26 cellular contexts compared by ENCODE assay signal in genomic region chr14:20775043-20775442, GRCh38. TPM values are rescaled to one million over a fixed set of nuclear protein-coding genes. Genes with fewer than 3 reads are reported as not detected.
"Had no signal": no experiment of that assay in that cellular context is flagged by ENCODE, and none has a peak within 500 bp of the region (broad histone marks: within the 10 kb centered on the region; RNA-seq: fewer than 3 reads in every experiment).

No MANE protein-coding gene starts in this region.

- DNase-seq: effector memory CD8-positive, alpha-beta T cell; gastrocnemius medialis; heart right ventricle; hypothalamus; islet precursor cell; left cardiac atrium; left ventricle myocardium inferior; lower lobe of right lung; occipital lobe; pancreas; right cardiac atrium; small intestine; stimulated activated CD4-positive, alpha-beta T cell treated with anti-CD3 and anti-CD28 coated beads, Interleukin-12 subunit alpha, Interleukin-12 subunit beta, amount 100 ng/mL, for 4 hours; stimulated activated CD4-positive, alpha-beta T cell treated with anti-CD3 and anti-CD28 coated beads, Interleukin-2, amount 100 ng/mL, for 48 hours; stimulated activated naive CD4-positive, alpha-beta T cell treated with Interleukin-2 at 50 U/mL for 16 hours; trophoblast cell had no signal

- ATAC-seq: effector memory CD8-positive, alpha-beta T cell; gastrocnemius medialis; heart right ventricle; left cardiac atrium; natural killer cell treated with Interleukin-12 subunit alpha and Interleukin-12 subunit beta and Interleukin-15 and Interleukin-18, amount 100 ng/mL, for 72 hours; right cardiac atrium had no signal

- H3K27me3 ChIP-seq: esophagus muscularis mucosa, heart right ventricle, pancreas had no signal

- H3K4me3 ChIP-seq: esophagus muscularis mucosa, gastrocnemius medialis, heart right ventricle, left ventricle myocardium inferior, lower lobe of right lung, pancreas had no signal

- H3K27ac Mint-ChIP-seq: dendritic cell treated with granulocyte-macrophage colony-stimulating factor and Interleukin-4, amounts not matched to agents 40 ng/mL and 50 ng/mL, for 4 days; effector memory CD8-positive, alpha-beta T cell; memory B cell; mesothelial cell of epicardium; natural killer cell treated with Interleukin-12 subunit alpha and Interleukin-12 subunit beta and Interleukin-15 and Interleukin-18, amount 100 ng/mL, for 72 hours; progenitor cell of endocrine pancreas had no signal

- FAIRE-seq: colon, pancreas, small intestine had no signal

- H3K36me3 Mint-ChIP-seq: memory B cell; mesothelial cell of epicardium; natural killer cell treated with Interleukin-12 subunit alpha and Interleukin-12 subunit beta and Interleukin-15 and Interleukin-18, amount 100 ng/mL, for 72 hours had no signal

- H3K4me3 Mint-ChIP-seq: dendritic cell treated with granulocyte-macrophage colony-stimulating factor and Interleukin-4, amounts not matched to agents 40 ng/mL and 50 ng/mL, for 4 days; effector memory CD8-positive, alpha-beta T cell; memory B cell; mesothelial cell of epicardium; natural killer cell treated with Interleukin-12 subunit alpha and Interleukin-12 subunit beta and Interleukin-15 and Interleukin-18, amount 100 ng/mL, for 72 hours had no signal

- H3K4me1 ChIP-seq: esophagus muscularis mucosa, gastrocnemius medialis, left ventricle myocardium inferior had no signal

- H3K36me3 ChIP-seq: esophagus muscularis mucosa, gastrocnemius medialis, heart right ventricle, left ventricle myocardium inferior, lower lobe of right lung, pancreas had no signal

- H3K9me3 Mint-ChIP-seq: dendritic cell treated with granulocyte-macrophage colony-stimulating factor and Interleukin-4, amounts not matched to agents 40 ng/mL and 50 ng/mL, for 4 days; effector memory CD8-positive, alpha-beta T cell; memory B cell; mesothelial cell of epicardium; natural killer cell treated with Interleukin-12 subunit alpha and Interleukin-12 subunit beta and Interleukin-15 and Interleukin-18, amount 100 ng/mL, for 72 hours had no signal

- H3K27ac ChIP-seq: epithelial cell of prostate, esophagus muscularis mucosa, gastrocnemius medialis, heart right ventricle, left ventricle myocardium inferior, lower lobe of right lung, pancreas had no signal

- H3K27me3 Mint-ChIP-seq: dendritic cell treated with granulocyte-macrophage colony-stimulating factor and Interleukin-4, amounts not matched to agents 40 ng/mL and 50 ng/mL, for 4 days; memory B cell; progenitor cell of endocrine pancreas had no signal

- H3K9me3 ChIP-seq: esophagus muscularis mucosa, gastrocnemius medialis, heart right ventricle, left ventricle myocardium inferior, lower lobe of right lung, pancreas had no signal

RNA-seq across cellular contexts. Expression of gene RNASE6, which starts 6.0 kb away (rescaled TPM):
- total RNA-seq: fibroblast of villous mesenchyme, progenitor cell of endocrine pancreas had no signal

RNA-seq across cellular contexts. Expression of gene EDDM3B, which starts 6.8 kb away (rescaled TPM):
- total RNA-seq: esophagus muscularis mucosa; fibroblast of villous mesenchyme; gastrocnemius medialis; heart right ventricle; left cardiac atrium; left ventricle myocardium inferior; lower lobe of right lung; mesothelial cell of epicardium; natural killer cell treated with Interleukin-12 subunit alpha and Interleukin-12 subunit beta and Interleukin-15 and Interleukin-18, amount 100 ng/mL, for 72 hours; occipital lobe; pancreas; progenitor cell of endocrine pancreas; right cardiac atrium; urinary bladder had no signal
- polyA plus RNA-seq: heart right ventricle, pancreas, right cardiac atrium, small intestine, urinary bladder had no signal

RNA-seq across cellular contexts. Expression of gene RNASE1, which starts 27.6 kb away (rescaled TPM):
- total RNA-seq: fibroblast of villous mesenchyme; natural killer cell treated with Interleukin-12 subunit alpha and Interleukin-12 subunit beta and Interleukin-15 and Interleukin-18, amount 100 ng/mL, for 72 hours had no signal

RNA-seq across cellular contexts. Expression of gene EDDM3A, which starts 29.4 kb away (rescaled TPM):
- total RNA-seq: esophagus muscularis mucosa; fibroblast of villous mesenchyme; gastrocnemius medialis; heart right ventricle; left cardiac atrium; left ventricle myocardium inferior; lower lobe of right lung; mesothelial cell of epicardium; natural killer cell treated with Interleukin-12 subunit alpha and Interleukin-12 subunit beta and Interleukin-15 and Interleukin-18, amount 100 ng/mL, for 72 hours; occipital lobe; pancreas; progenitor cell of endocrine pancreas; right cardiac atrium; urinary bladder had no signal
- polyA plus RNA-seq: heart right ventricle, pancreas, right cardiac atrium, small intestine, urinary bladder had no signal
